Comparison of ENCODE assay signal across 21 cellular contexts in the genomic region with DNA sequence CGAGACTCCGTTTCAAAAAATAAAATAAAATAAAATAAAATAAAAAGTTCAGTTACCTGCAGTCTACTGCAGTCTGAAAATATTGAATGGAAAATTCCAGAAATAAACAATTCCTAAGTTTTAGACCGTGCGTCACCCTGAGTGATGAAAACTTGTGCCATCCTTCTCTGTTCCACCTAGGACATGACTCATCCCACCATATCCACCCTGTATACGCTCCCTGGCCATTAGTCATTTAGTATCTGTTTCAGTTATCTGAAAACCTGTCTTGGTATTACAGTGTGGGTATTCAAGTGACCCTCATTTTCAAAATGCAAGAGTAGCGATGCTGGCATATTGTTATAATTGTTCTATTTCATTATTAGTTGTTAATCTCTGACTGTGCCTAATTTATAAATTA. TPM values are rescaled to one million over a fixed set of nuclear protein-coding genes. Genes with fewer than 3 reads are reported as not detected.
A peak's percentile ranks its signal among the peaks of the same experiment; 100 is the strongest.
DNase-seq lines count a peak whose midpoint lies in the region; ATAC-seq and TF ChIP-seq lines count a peak whose summit lies in the region.
"Had no signal": no experiment of that assay in that cellular context is flagged by ENCODE, and none has a peak within 500 bp of the region (broad histone marks: within the 10 kb centered on the region; RNA-seq: fewer than 3 reads in every experiment).

No MANE protein-coding gene starts in this region.

- H3K4me1 ChIP-seq in foreskin keratinocyte (peaks cover 28% of the 10 kb centered on the region), testis (no peaks in the 10 kb centered on the region)

- intact Hi-C loops in cardiac septum (cut with DNase I): no loop called here
- intact Hi-C loops in testis (cut with DNase I; ENCODE audit: low total_unique reads): no loop called here

- WGBS in testis, 2 donors: 83 to 90% methylated on average over 6 of the region's 6 CpGs

- no peaks in the 10 kb centered on the region for H3K36me3 ChIP-seq in testis (ENCODE audit: low read depth, missing control alignments)
- H3K36me3 ChIP-seq: stomach had no signal

- H3K9me3 ChIP-seq in testis: no peaks in the 10 kb centered on the region
- H3K9me3 ChIP-seq: stomach had no signal

- peak overlapping the region; percentile 96 for H3K27ac ChIP-seq in foreskin keratinocyte
- no peak overlapping the region for H3K27ac ChIP-seq in testis
- H3K27ac ChIP-seq: C4-2B, stomach had no signal

- H3K27me3 Mint-ChIP-seq in activated naive CD8-positive, alpha-beta T cell treated with anti-CD3 and anti-CD28 coated beads, Interleukin-2, amount 50 U/mL, for 24 hours: no peaks in the 10 kb centered on the region
- H3K27me3 Mint-ChIP-seq: activated CD4-positive, alpha-beta T cell treated with anti-CD3 and anti-CD28 coated beads, Interleukin-2, amount 10 ng/mL, durations not matched to agents 24 days and 14 days; central memory CD8-positive, alpha-beta T cell; naive thymus-derived CD4-positive, alpha-beta T cell; T-helper 17 cell had no signal

- H3K4me3 Mint-ChIP-seq in activated naive CD8-positive, alpha-beta T cell treated with anti-CD3 and anti-CD28 coated beads, Interleukin-2, amount 50 U/mL, for 24 hours: peak overlapping the region; percentile 4
- H3K4me3 Mint-ChIP-seq: activated CD4-positive, alpha-beta T cell treated with anti-CD3 and anti-CD28 coated beads, Interleukin-2, amount 10 ng/mL, durations not matched to agents 24 days and 14 days; central memory CD8-positive, alpha-beta T cell; naive thymus-derived CD4-positive, alpha-beta T cell; T-helper 17 cell had no signal

- H3K4me3 ChIP-seq in testis: no peak overlapping the region
- H3K4me3 ChIP-seq: stomach had no signal

- no peak overlapping the region for H3K27ac Mint-ChIP-seq in activated naive CD8-positive, alpha-beta T cell treated with anti-CD3 and anti-CD28 coated beads, Interleukin-2, amount 50 U/mL, for 24 hours
- H3K27ac Mint-ChIP-seq: activated CD4-positive, alpha-beta T cell treated with anti-CD3 and anti-CD28 coated beads, Interleukin-2, amount 10 ng/mL, durations not matched to agents 24 days and 14 days; naive thymus-derived CD4-positive, alpha-beta T cell had no signal

- no peak for TF ChIP-seq POLR2A in testis (IDR thresholded peaks at IDR 0.05)

- H3K9me3 Mint-ChIP-seq in activated naive CD8-positive, alpha-beta T cell treated with anti-CD3 and anti-CD28 coated beads, Interleukin-2, amount 50 U/mL, for 24 hours: no peaks in the 10 kb centered on the region
- H3K9me3 Mint-ChIP-seq: central memory CD8-positive, alpha-beta T cell had no signal

- peak; percentile 95 for ATAC-seq in activated naive CD8-positive, alpha-beta T cell treated with anti-CD3 and anti-CD28 coated beads, Interleukin-2, amount 50 U/mL, for 24 hours
- ATAC-seq in foreskin keratinocyte (peak; percentile 96), GM18873 (IDR thresholded peaks at IDR 0.05; ENCODE audit: low FRiP score, unreplicated experiment) (no peak), GM19467 (IDR thresholded peaks at IDR 0.05; ENCODE audit: unreplicated experiment) (no peak)
- ATAC-seq: left ventricle myocardium superior; naive thymus-derived CD4-positive, alpha-beta T cell; right cardiac atrium; T-helper 17 cell had no signal

- H3K36me3 Mint-ChIP-seq in activated naive CD8-positive, alpha-beta T cell treated with anti-CD3 and anti-CD28 coated beads, Interleukin-2, amount 50 U/mL, for 24 hours (ENCODE audit: low read depth): peaks cover 3% of the 10 kb centered on the region

- H3K27me3 ChIP-seq in foreskin keratinocyte (no peaks in the 10 kb centered on the region), testis (no peaks in the 10 kb centered on the region)
- H3K27me3 ChIP-seq: stomach had no signal

- H3K4me1 Mint-ChIP-seq in activated naive CD8-positive, alpha-beta T cell treated with anti-CD3 and anti-CD28 coated beads, Interleukin-2, amount 50 U/mL, for 24 hours: peaks cover 48% of the 10 kb centered on the region

- DNase-seq in Daoy (ENCODE audit: low read depth) (peak; percentile 85), HT1080 (ENCODE audit: low read depth) (peak; percentile 86), foreskin keratinocyte (peak; percentile 90 to 97), cardiac septum (ENCODE audit: low spot score) (no peak), testis (no peak)
- DNase-seq in activated naive CD8-positive, alpha-beta T cell treated with anti-CD3 and anti-CD28 coated beads, Interleukin-2, amount 50 U/mL, for 24 hours: no peak
- DNase-seq: activated CD4-positive, alpha-beta T cell treated with anti-CD3 and anti-CD28 coated beads, Interleukin-2, amount 10 ng/mL, durations not matched to agents 24 days and 14 days; activated effector memory CD4-positive, alpha-beta T cell treated with Interleukin-2 at 50 U/mL for 16 hours; hypothalamus; left ventricle myocardium superior; naive thymus-derived CD4-positive, alpha-beta T cell; NCI-H1092; NCI-H446; OCI-M1; right cardiac atrium; stomach; T-helper 17 cell had no signal

- TF ChIP-seq CTCF in foreskin keratinocyte (conservative IDR thresholded peaks at IDR 0.05) (no peak), testis (IDR thresholded peaks at IDR 0.05) (no peak)

RNA-seq across cellular contexts. Expression of gene TEX48, which starts 51.8 kb away (rescaled TPM):
- total RNA-seq in Daoy (2014; rRNA removed; shearing (Covaris generic)): not detected in 2 replicates
- total RNA-seq in HT1080 (2014; rRNA removed; shearing (Covaris generic)): 0.96 TPM in 1 of 2 replicates, not detected in the other
- polyA plus RNA-seq in HT1080 (2015; cell fraction: cytosol; rRNA removed): not detected in 2 replicates
- 0.43 TPM in 1 of 2 replicates, not detected in the other for polyA plus RNA-seq in HT1080 (2015; cell fraction: nucleus; rRNA removed)
- total RNA-seq in foreskin keratinocyte (not detected in 2 replicates), cardiac septum (not detected), testis (10 to 100 TPM; 11.5 to 44.0 TPM)
- polyA plus RNA-seq in foreskin keratinocyte (0.08 TPM in 1 of 2 replicates, not detected in the other), testis (ENCODE audit: insufficient read depth, low read depth, low replicate concordance) (34.6 TPM)
- total RNA-seq: left ventricle myocardium superior, right cardiac atrium, stomach, T-helper 17 cell had no signal
- polyA plus RNA-seq: naive thymus-derived CD4-positive, alpha-beta T cell; right cardiac atrium; stomach had no signal

Comparison
In these comparisons a context has a peak if more than half of its experiments do, and no peak if none do; other contexts are left out.
1. DNase-seq: peak in Daoy (single experiment), HT1080 (single experiment) and foreskin keratinocyte (2 of 2); none in activated naive CD8-positive, alpha-beta T cell treated with anti-CD3 and anti-CD28 coated beads, Interleukin-2, amount 50 U/mL, for 24 hours (single experiment), cardiac septum (single experiment) and testis (single experiment).
2. ATAC-seq: peak in activated naive CD8-positive, alpha-beta T cell treated with anti-CD3 and anti-CD28 coated beads, Interleukin-2, amount 50 U/mL, for 24 hours (single experiment) and foreskin keratinocyte (single experiment); none in GM18873 (single experiment) and GM19467 (single experiment).